Comparison of ENCODE assay signal across 12 cellular contexts in genomic region chr3:189307963-189308362, GRCh38.
DNase-seq lines count a peak whose midpoint lies in the region; ATAC-seq, FAIRE-seq and TF ChIP-seq lines count a peak whose summit lies in the region.
"Had no signal": no experiment of that assay in that cellular context is flagged by ENCODE, and none has a peak within 500 bp of the region (broad histone marks: within the 10 kb centered on the region; RNA-seq: fewer than 3 reads in every experiment).

No MANE protein-coding gene starts in this region.

- H3K27ac ChIP-seq in kidney (ENCODE audit: low read depth in 2 of 2, low read length in 2 of 2), result no peak overlapping the region
- no peak overlapping the region for H3K27ac ChIP-seq in endodermal cell (ENCODE audit: low read depth, low read length)
- H3K27ac ChIP-seq: lower lobe of right lung had no signal

- peaks cover 22% of the 10 kb centered on the region for H3K27me3 ChIP-seq in endodermal cell (ENCODE audit: control insufficient read depth, insufficient read depth, low read length, poor library complexity, severe bottlenecking)

- H3K36me3 Mint-ChIP-seq in activated T-helper 17 cell treated with anti-CD3 and anti-CD28 coated beads, Interleukin-2, amount 50 U/mL, for 72 hours (ENCODE audit: low read depth), result peaks cover 19% of the 10 kb centered on the region
- no peaks in the 10 kb centered on the region for H3K36me3 Mint-ChIP-seq in endodermal cell (ENCODE audit: low read depth)

- 0 out of 2 replicates have a peak, but pooled peaks have one; percentile 41 for TF ChIP-seq POLR2A in GM12892 (IDR thresholded peaks at IDR 0.05; ENCODE audit: low read depth, low read length)

- H3K9me3 Mint-ChIP-seq in activated T-helper 17 cell treated with anti-CD3 and anti-CD28 coated beads, Interleukin-2, amount 50 U/mL, for 72 hours, result peaks cover 4% of the 10 kb centered on the region
- H3K9me3 Mint-ChIP-seq in endodermal cell, result no peaks in the 10 kb centered on the region
- H3K9me3 Mint-ChIP-seq: CD4-positive, alpha-beta T cell had no signal

- H3K27ac Mint-ChIP-seq in activated T-helper 17 cell treated with anti-CD3 and anti-CD28 coated beads, Interleukin-2, amount 50 U/mL, for 72 hours, result peak overlapping the region; percentile 80
- no peak overlapping the region for H3K27ac Mint-ChIP-seq in endodermal cell
- H3K27ac Mint-ChIP-seq: CD4-positive, alpha-beta T cell had no signal

- no peaks in the 10 kb centered on the region for H3K9me3 ChIP-seq in kidney (ENCODE audit: control insufficient read depth in 1 of 2, low read length in 2 of 2)
- H3K9me3 ChIP-seq in endodermal cell (ENCODE audit: control insufficient read depth, low read length), result no peaks in the 10 kb centered on the region
- H3K9me3 ChIP-seq: lower lobe of right lung had no signal

- peak overlapping the region; percentile 67 for H3K4me3 Mint-ChIP-seq in activated T-helper 17 cell treated with anti-CD3 and anti-CD28 coated beads, Interleukin-2, amount 50 U/mL, for 72 hours
- H3K4me3 Mint-ChIP-seq in endodermal cell, result no peak overlapping the region
- H3K4me3 Mint-ChIP-seq: CD4-positive, alpha-beta T cell had no signal

- peaks cover 13% of the 10 kb centered on the region for H3K4me1 Mint-ChIP-seq in activated T-helper 17 cell treated with anti-CD3 and anti-CD28 coated beads, Interleukin-2, amount 50 U/mL, for 72 hours
- peaks cover 11% of the 10 kb centered on the region for H3K4me1 Mint-ChIP-seq in endodermal cell

- H3K4me3 ChIP-seq in kidney (ENCODE audit: low read length in 2 of 2), result no peak overlapping the region
- no peak overlapping the region for H3K4me3 ChIP-seq in endodermal cell (ENCODE audit: low read length)
- H3K4me3 ChIP-seq: lower lobe of right lung had no signal

- DNase-seq in GM12892 (ENCODE audit: insufficient read length) (no peak), kidney (no peak), endodermal cell (no peak)
- DNase-seq in NK-92 treated with Interleukin-12 subunit alpha and Interleukin-12 subunit beta, amount 100 ng/mL, for 24 hours (lab: John Stamatoyannopoulos, UW), result no peak
- DNase-seq: CD4-positive, alpha-beta T cell; hypothalamus; lower lobe of right lung; NCI-H446 had no signal

- no peaks in the 10 kb centered on the region for H3K27me3 Mint-ChIP-seq in activated T-helper 17 cell treated with anti-CD3 and anti-CD28 coated beads, Interleukin-2, amount 50 U/mL, for 72 hours
- no peaks in the 10 kb centered on the region for H3K27me3 Mint-ChIP-seq in endodermal cell (ENCODE audit: insufficient read depth)
- H3K27me3 Mint-ChIP-seq: CD4-positive, alpha-beta T cell had no signal

- WGBS in endodermal cell (ENCODE audit: insufficient coverage in 1 of 2, insufficient read length in 1 of 2), 2 experiments, result 96 to 98% methylated on average over 5 to 7 of the region's 7 CpGs

- TF ChIP-seq CTCF in kidney (IDR thresholded peaks at IDR 0.05; ENCODE audit: borderline replicate concordance, extremely low read depth, insufficient read depth), result no peak
- no peak for TF ChIP-seq CTCF in endodermal cell (conservative IDR thresholded peaks at IDR 0.05)

- H3K4me1 ChIP-seq in kidney (ENCODE audit: control insufficient read depth in 1 of 2, insufficient read depth in 1 of 2, low read depth in 1 of 2, low read length in 2 of 2) (no peaks in the 10 kb centered on the region), endodermal cell (ENCODE audit: control insufficient read depth, insufficient read depth, low read length) (peaks cover 4% of the 10 kb centered on the region)
- H3K4me1 ChIP-seq: lower lobe of right lung had no signal

- ATAC-seq in GM19035 (IDR thresholded peaks at IDR 0.05; ENCODE audit: unreplicated experiment) (peak; percentile 44), HG03025 (IDR thresholded peaks at IDR 0.05; ENCODE audit: low FRiP score, unreplicated experiment) (peak; percentile 47), GM21737 (IDR thresholded peaks at IDR 0.05; ENCODE audit: unreplicated experiment) (no peak)
- peak; percentile 62 for ATAC-seq in activated T-helper 17 cell treated with anti-CD3 and anti-CD28 coated beads, Interleukin-2, amount 50 U/mL, for 72 hours (replicated peaks)
- ATAC-seq: lower lobe of right lung had no signal

- peak; percentile 90 for FAIRE-seq in GM12892 (lab: Jason Lieb, UNC)
- no peak for FAIRE-seq in kidney (lab: Jason Lieb, UNC)

- H3K36me3 ChIP-seq in kidney (ENCODE audit: control insufficient read depth in 1 of 2, insufficient read depth in 2 of 2, low read length in 2 of 2), result no peaks in the 10 kb centered on the region
- no peaks in the 10 kb centered on the region for H3K36me3 ChIP-seq in endodermal cell (ENCODE audit: control insufficient read depth, insufficient read depth, low read length)
- H3K36me3 ChIP-seq: lower lobe of right lung had no signal

- no peak overlapping the region for H3K9ac ChIP-seq in kidney (ENCODE audit: low read length in 2 of 2)
- H3K9ac ChIP-seq in endodermal cell (ENCODE audit: extremely low read depth, low read length, poor library complexity, severe bottlenecking), result no peak overlapping the region

- intact Hi-C loops in kidney (cut with DNase I), result no loop called here
